8 cellular contexts compared by ENCODE assay signal in genomic region chr17:41648411-41649195, GRCh38. TPM values are rescaled to one million over a fixed set of nuclear protein-coding genes. Genes with fewer than 3 reads are reported as not detected.
A peak's percentile ranks its signal among the peaks of the same experiment; 100 is the strongest.
DNase-seq lines count a peak whose midpoint lies in the region; ATAC-seq, FAIRE-seq and TF ChIP-seq lines count a peak whose summit lies in the region.

No MANE protein-coding gene starts in this region.

- TF ChIP-seq CTCF in fibroblast of pulmonary artery (IDR thresholded peaks at IDR 0.05; ENCODE audit: low read length, missing control alignments): peak; percentile 95

- peaks cover 2% of the 10 kb centered on the region for H3K27me3 Mint-ChIP-seq in activated T-helper 2 cell treated with anti-CD3 and anti-CD28 coated beads, Interferon-gamma antibody, Interleukin-2, Interleukin-4, amounts not matched to agents 10 μg/mL and 5 μg/mL and 100 μg/mL, durations not matched to agents 14 hours and 24 hours and 36 hours (ENCODE audit: low read depth)
- no peaks in the 10 kb centered on the region for H3K27me3 Mint-ChIP-seq in natural killer cell treated with Interleukin-12 subunit alpha and Interleukin-12 subunit beta and Interleukin-15 and Interleukin-18, amount 100 ng/mL, for 72 hours
- peaks cover 0 to 5% of the 10 kb centered on the region in 2 donors for H3K27me3 Mint-ChIP-seq in stimulated activated naive B cell treated with anti-CD40 and anti-IgM and Interleukin-4, amounts not matched to agents 10 μg/mL and 1 μg/mL and 100 μg/mL, for 72 hours

- H3K27ac Mint-ChIP-seq in activated T-helper 2 cell treated with anti-CD3 and anti-CD28 coated beads, Interferon-gamma antibody, Interleukin-2, Interleukin-4, amounts not matched to agents 10 μg/mL and 5 μg/mL and 100 μg/mL, durations not matched to agents 14 hours and 24 hours and 36 hours: peak overlapping the region; percentile 51
- H3K27ac Mint-ChIP-seq in natural killer cell treated with Interleukin-12 subunit alpha and Interleukin-12 subunit beta and Interleukin-15 and Interleukin-18, amount 100 ng/mL, for 72 hours: no peak overlapping the region
- peak overlapping the region; percentile 56 for H3K27ac Mint-ChIP-seq in stimulated activated naive B cell treated with anti-CD40 and anti-IgM and Interleukin-4, amounts not matched to agents 10 μg/mL and 1 μg/mL and 100 μg/mL, for 72 hours

- TF ChIP-seq POLR2A in GM12891 (IDR thresholded peaks at IDR 0.05; ENCODE audit: low read depth, low read length): no peak

- peak; percentile 90 to 91 for ATAC-seq in natural killer cell treated with Interleukin-12 subunit alpha and Interleukin-12 subunit beta and Interleukin-15 and Interleukin-18, amount 100 ng/mL, for 72 hours
- peak; percentile 93 to 94 for ATAC-seq in stimulated activated naive B cell treated with anti-CD40 and anti-IgM and Interleukin-4, amounts not matched to agents 10 μg/mL and 1 μg/mL and 100 μg/mL, for 72 hours (replicated peaks)
- no peak for ATAC-seq in GM18498 (IDR thresholded peaks at IDR 0.05; ENCODE audit: unreplicated experiment)

- peak overlapping the region; percentile 36 for H3K4me3 ChIP-seq in fibroblast of pulmonary artery (replicated peaks; ENCODE audit: low read depth, low read length)

- peak overlapping the region; percentile 51 for H3K4me3 Mint-ChIP-seq in activated T-helper 2 cell treated with anti-CD3 and anti-CD28 coated beads, Interferon-gamma antibody, Interleukin-2, Interleukin-4, amounts not matched to agents 10 μg/mL and 5 μg/mL and 100 μg/mL, durations not matched to agents 14 hours and 24 hours and 36 hours (ENCODE audit: low read depth)
- H3K4me3 Mint-ChIP-seq in natural killer cell treated with Interleukin-12 subunit alpha and Interleukin-12 subunit beta and Interleukin-15 and Interleukin-18, amount 100 ng/mL, for 72 hours: peak overlapping the region; percentile 64
- peak overlapping the region; percentile 77 to 80 for H3K4me3 Mint-ChIP-seq in stimulated activated naive B cell treated with anti-CD40 and anti-IgM and Interleukin-4, amounts not matched to agents 10 μg/mL and 1 μg/mL and 100 μg/mL, for 72 hours

- intact Hi-C loops in activated T-helper 2 cell treated with anti-CD3 and anti-CD28 coated beads, Interferon-gamma antibody, Interleukin-2, Interleukin-4, amounts not matched to agents 10 μg/mL and 5 μg/mL and 100 μg/mL, durations not matched to agents 14 hours and 24 hours and 36 hours (cut with micrococcal nuclease): loop anchor here (1.0 to 5.0 kb wide), 4 partner anchors 14 to 741 kb away; no protein-coding TSS in a partner anchor

- no peaks in the 10 kb centered on the region for H3K9me3 Mint-ChIP-seq in activated T-helper 2 cell treated with anti-CD3 and anti-CD28 coated beads, Interferon-gamma antibody, Interleukin-2, Interleukin-4, amounts not matched to agents 10 μg/mL and 5 μg/mL and 100 μg/mL, durations not matched to agents 14 hours and 24 hours and 36 hours
- no peaks in the 10 kb centered on the region for H3K9me3 Mint-ChIP-seq in natural killer cell treated with Interleukin-12 subunit alpha and Interleukin-12 subunit beta and Interleukin-15 and Interleukin-18, amount 100 ng/mL, for 72 hours
- no peaks in the 10 kb centered on the region for H3K9me3 Mint-ChIP-seq in stimulated activated naive B cell treated with anti-CD40 and anti-IgM and Interleukin-4, amounts not matched to agents 10 μg/mL and 1 μg/mL and 100 μg/mL, for 72 hours

- H3K36me3 Mint-ChIP-seq in activated T-helper 2 cell treated with anti-CD3 and anti-CD28 coated beads, Interferon-gamma antibody, Interleukin-2, Interleukin-4, amounts not matched to agents 10 μg/mL and 5 μg/mL and 100 μg/mL, durations not matched to agents 14 hours and 24 hours and 36 hours (ENCODE audit: low read depth): no peaks in the 10 kb centered on the region
- no peaks in the 10 kb centered on the region for H3K36me3 Mint-ChIP-seq in natural killer cell treated with Interleukin-12 subunit alpha and Interleukin-12 subunit beta and Interleukin-15 and Interleukin-18, amount 100 ng/mL, for 72 hours
- no peaks in the 10 kb centered on the region for H3K36me3 Mint-ChIP-seq in stimulated activated naive B cell treated with anti-CD40 and anti-IgM and Interleukin-4, amounts not matched to agents 10 μg/mL and 1 μg/mL and 100 μg/mL, for 72 hours

- H3K4me1 Mint-ChIP-seq in activated T-helper 2 cell treated with anti-CD3 and anti-CD28 coated beads, Interferon-gamma antibody, Interleukin-2, Interleukin-4, amounts not matched to agents 10 μg/mL and 5 μg/mL and 100 μg/mL, durations not matched to agents 14 hours and 24 hours and 36 hours (ENCODE audit: low read depth): peaks cover 7% of the 10 kb centered on the region
- peaks cover 6 to 16% of the 10 kb centered on the region in 2 donors for H3K4me1 Mint-ChIP-seq in natural killer cell treated with Interleukin-12 subunit alpha and Interleukin-12 subunit beta and Interleukin-15 and Interleukin-18, amount 100 ng/mL, for 72 hours (ENCODE audit: low read depth in 2 of 2)
- peaks cover 10 to 11% of the 10 kb centered on the region in 2 donors for H3K4me1 Mint-ChIP-seq in stimulated activated naive B cell treated with anti-CD40 and anti-IgM and Interleukin-4, amounts not matched to agents 10 μg/mL and 1 μg/mL and 100 μg/mL, for 72 hours

- FAIRE-seq in GM12891 (lab: Jason Lieb, UNC): peak; percentile 93

- DNase-seq in GM12891 (ENCODE audit: insufficient read length, low spot score): peak; percentile 88
- DNase-seq in LHCN-M2 (ENCODE audit: low read depth): peak; percentile 71
- DNase-seq in RPMI7951 (ENCODE audit: low read depth): peak; percentile 72
- peak; percentile 74 for DNase-seq in activated T-helper 2 cell treated with anti-CD3 and anti-CD28 coated beads, Interferon-gamma antibody, Interleukin-2, Interleukin-4, amounts not matched to agents 10 μg/mL and 5 μg/mL and 100 μg/mL, durations not matched to agents 14 hours and 24 hours and 36 hours (ENCODE audit: low spot score)
- peak; percentile 85 for DNase-seq in fibroblast of pulmonary artery (ENCODE audit: low read depth)
- DNase-seq in natural killer cell treated with Interleukin-12 subunit alpha and Interleukin-12 subunit beta and Interleukin-15 and Interleukin-18, amount 100 ng/mL, for 72 hours (ENCODE audit: low spot score): peak; percentile 83
- DNase-seq in stimulated activated naive B cell treated with anti-CD40 and anti-IgM and Interleukin-4, amounts not matched to agents 10 μg/mL and 1 μg/mL and 100 μg/mL, for 72 hours: peak; percentile 74

TF ChIP-seq in GM12891, 5 proteins besides CTCF, POLR2A, EP300 and RAD21:
- no peak for TF ChIP-seq SPI1 (IDR thresholded peaks at IDR 0.05; ENCODE audit: low read depth, low read length)

RNA-seq across cellular contexts. Expression of gene KRT17, which starts 24.2 kb away (rescaled TPM):
- 2.0 TPM for polyA plus RNA-seq in GM12891 (2012; ENCODE audit: low read depth, missing spikeins)
- 6.9 and 11.0 TPM in 2 replicates for total RNA-seq in LHCN-M2 (2014; rRNA removed)
- polyA plus RNA-seq in LHCN-M2 (2012): 9.4 TPM
- total RNA-seq in RPMI7951 (2014; rRNA removed; shearing (Covaris generic)): 35.9 and 48.9 TPM in 2 replicates
- not detected in 2 replicates for total RNA-seq in activated T-helper 2 cell treated with anti-CD3 and anti-CD28 coated beads, Interferon-gamma antibody, Interleukin-2, Interleukin-4, amounts not matched to agents 10 μg/mL and 5 μg/mL and 100 μg/mL, durations not matched to agents 14 hours and 24 hours and 36 hours
- not detected for total RNA-seq in natural killer cell treated with Interleukin-12 subunit alpha and Interleukin-12 subunit beta and Interleukin-15 and Interleukin-18, amount 100 ng/mL, for 72 hours

RNA-seq across cellular contexts. Expression of gene KRT16, which starts 36.0 kb away (rescaled TPM):
- not detected for polyA plus RNA-seq in GM12891 (2012; ENCODE audit: low read depth, missing spikeins)
- total RNA-seq in LHCN-M2 (2014; rRNA removed): not detected in 2 replicates
- polyA plus RNA-seq in LHCN-M2 (2012): 0.06 TPM
- 0.72 and 0.88 TPM in 2 replicates for total RNA-seq in RPMI7951 (2014; rRNA removed; shearing (Covaris generic))
- total RNA-seq in activated T-helper 2 cell treated with anti-CD3 and anti-CD28 coated beads, Interferon-gamma antibody, Interleukin-2, Interleukin-4, amounts not matched to agents 10 μg/mL and 5 μg/mL and 100 μg/mL, durations not matched to agents 14 hours and 24 hours and 36 hours: not detected in 2 replicates
- total RNA-seq in natural killer cell treated with Interleukin-12 subunit alpha and Interleukin-12 subunit beta and Interleukin-15 and Interleukin-18, amount 100 ng/mL, for 72 hours: not detected

RNA-seq across cellular contexts. Expression of gene EIF1, which starts 40.1 kb away (rescaled TPM):
- 764 TPM for polyA plus RNA-seq in GM12891 (2012; ENCODE audit: low read depth, missing spikeins)
- 56.9 and 63.7 TPM in 2 replicates for total RNA-seq in LHCN-M2 (2014; rRNA removed)
- polyA plus RNA-seq in LHCN-M2 (2012): 768 TPM
- total RNA-seq in RPMI7951 (2014; rRNA removed; shearing (Covaris generic)): 43.2 and 47.6 TPM in 2 replicates
- total RNA-seq in activated T-helper 2 cell treated with anti-CD3 and anti-CD28 coated beads, Interferon-gamma antibody, Interleukin-2, Interleukin-4, amounts not matched to agents 10 μg/mL and 5 μg/mL and 100 μg/mL, durations not matched to agents 14 hours and 24 hours and 36 hours: 779 and 785 TPM in 2 replicates
- total RNA-seq in natural killer cell treated with Interleukin-12 subunit alpha and Interleukin-12 subunit beta and Interleukin-15 and Interleukin-18, amount 100 ng/mL, for 72 hours: 1,000 to 10,000 TPM; 1,047 to 1,473 TPM

Comparison
In these comparisons a context has a peak if more than half of its experiments do, and no peak if none do; other contexts are left out.
1. H3K27ac Mint-ChIP-seq: peak in activated T-helper 2 cell treated with anti-CD3 and anti-CD28 coated beads, Interferon-gamma antibody, Interleukin-2, Interleukin-4, amounts not matched to agents 10 μg/mL and 5 μg/mL and 100 μg/mL, durations not matched to agents 14 hours and 24 hours and 36 hours (single experiment) and stimulated activated naive B cell treated with anti-CD40 and anti-IgM and Interleukin-4, amounts not matched to agents 10 μg/mL and 1 μg/mL and 100 μg/mL, for 72 hours (single experiment); none in natural killer cell treated with Interleukin-12 subunit alpha and Interleukin-12 subunit beta and Interleukin-15 and Interleukin-18, amount 100 ng/mL, for 72 hours (0 of 2).
2. RNA of gene EIF1, which starts 40.1 kb away (total RNA-seq): 1,047 to 1,473 TPM in natural killer cell treated with Interleukin-12 subunit alpha and Interleukin-12 subunit beta and Interleukin-15 and Interleukin-18, amount 100 ng/mL, for 72 hours and 779 to 785 TPM in activated T-helper 2 cell treated with anti-CD3 and anti-CD28 coated beads, Interferon-gamma antibody, Interleukin-2, Interleukin-4, amounts not matched to agents 10 μg/mL and 5 μg/mL and 100 μg/mL, durations not matched to agents 14 hours and 24 hours and 36 hours; 56.9 to 63.7 TPM in LHCN-M2 and 43.2 to 47.6 TPM in RPMI7951; every median in the first group is over 10 times any median in the second.
3. Peak in every context shown above with its lines, with median percentiles within 50 percentile points of each other: DNase-seq and H3K4me3 Mint-ChIP-seq.